In genomic region chr13:110464547-110465343, GRCh38 we compare ENCODE assay signal across 14 cellular contexts.
"Had no signal": no experiment of that assay in that cellular context is flagged by ENCODE, and none has a peak within 500 bp of the region (broad histone marks: within the 10 kb centered on the region; RNA-seq: fewer than 3 reads in every experiment).

No MANE protein-coding gene starts in this region.

- H3K27ac Mint-ChIP-seq: activated naive CD4-positive, alpha-beta T cell treated with anti-CD3 and anti-CD28 coated beads, Interleukin-2, amount 50 U/mL, for 72 hours had no signal

- H3K9me3 ChIP-seq: breast epithelium, esophagus squamous epithelium, SJCRH30, tibial nerve had no signal

- H3K4me3 ChIP-seq: breast epithelium, esophagus squamous epithelium, SJCRH30, skin epidermis, tibial nerve had no signal

- DNase-seq: activated CD4-positive, alpha-beta T cell treated with anti-CD3 and anti-CD28 coated beads for 4 hours; activated CD8-positive, alpha-beta memory T cell treated with anti-CD3 and anti-CD28 coated beads for 24 hours; esophagus squamous epithelium; foreskin fibroblast; mammary epithelial cell; retina had no signal

- H3K27ac ChIP-seq: breast epithelium, parathyroid adenoma, SJCRH30, skin epidermis, VCaP had no signal

- H3K4me3 Mint-ChIP-seq: neural crest cell had no signal

- H3K36me3 ChIP-seq: breast epithelium had no signal

- H3K9me3 Mint-ChIP-seq: activated naive CD4-positive, alpha-beta T cell treated with anti-CD3 and anti-CD28 coated beads, Interleukin-2, amount 50 U/mL, for 72 hours; neural crest cell had no signal

- H3K27me3 ChIP-seq: breast epithelium, esophagus squamous epithelium, SJCRH30, tibial nerve had no signal

- H3K4me1 ChIP-seq: breast epithelium, esophagus squamous epithelium, parathyroid adenoma, SJCRH30, tibial nerve had no signal

- H3K36me3 Mint-ChIP-seq: activated naive CD4-positive, alpha-beta T cell treated with anti-CD3 and anti-CD28 coated beads, Interleukin-2, amount 50 U/mL, for 72 hours had no signal
